23 cellular contexts compared by ENCODE assay signal in the genomic region with DNA sequence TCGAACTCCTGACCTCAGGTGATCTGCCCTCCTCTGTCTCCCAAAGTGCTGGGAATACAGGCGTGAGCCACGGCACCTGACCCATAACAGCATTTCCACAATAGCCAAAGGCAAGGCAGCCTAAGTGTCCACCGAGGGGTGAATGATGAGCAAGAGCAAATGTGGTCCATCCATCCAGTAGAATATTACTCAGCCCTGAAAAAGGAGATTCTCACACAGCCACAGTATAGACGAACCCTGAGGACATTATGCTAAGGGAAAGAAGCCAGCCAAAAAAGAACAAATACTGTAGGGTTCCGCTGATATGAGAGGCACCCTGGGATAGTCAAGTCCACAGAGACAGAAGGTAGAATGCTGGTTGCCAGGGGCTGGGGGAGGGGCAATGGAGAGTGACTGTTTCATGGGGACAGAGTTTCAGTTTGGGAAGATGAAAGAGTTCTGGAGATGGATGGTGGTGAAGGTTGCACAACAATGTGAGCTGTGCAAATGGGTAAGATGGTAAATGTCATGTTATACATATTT. TPM values are rescaled to one million over a fixed set of nuclear protein-coding genes. Genes with fewer than 3 reads are reported as not detected.
"Had no signal": no experiment of that assay in that cellular context is flagged by ENCODE, and none has a peak within 500 bp of the region (broad histone marks: within the 10 kb centered on the region; RNA-seq: fewer than 3 reads in every experiment).

No MANE protein-coding gene starts in this region.

- FAIRE-seq: endothelial cell of umbilical vein, frontal cortex, islet of Langerhans, pancreas, small intestine had no signal

- H3K9me3 ChIP-seq: colonic mucosa, mucosa of descending colon, pancreas, thoracic aorta, transverse colon had no signal

- H3K4me1 Mint-ChIP-seq: naive thymus-derived CD8-positive, alpha-beta T cell had no signal

- H3K36me3 Mint-ChIP-seq: naive thymus-derived CD8-positive, alpha-beta T cell had no signal

- H3K4me3 Mint-ChIP-seq: naive thymus-derived CD8-positive, alpha-beta T cell; neural crest cell had no signal

- H3K27me3 ChIP-seq: pancreas had no signal

- H3K27ac ChIP-seq: colonic mucosa, heart left ventricle, pancreas, stomach, thoracic aorta, transverse colon had no signal

- H3K9me3 Mint-ChIP-seq: neural crest cell had no signal

- H3K36me3 ChIP-seq: colonic mucosa, heart left ventricle, pancreas, stomach, thoracic aorta, transverse colon had no signal

- H3K4me3 ChIP-seq: colonic mucosa, heart left ventricle, mucosa of descending colon, pancreas, stomach, thoracic aorta, transverse colon had no signal

- H3K4me1 ChIP-seq: colonic mucosa, heart left ventricle, pancreas, stomach, transverse colon had no signal

- DNase-seq: colonic mucosa; dermis blood vessel endothelial cell; erythroblast; hypothalamus; kidney glomerular epithelial cell; mammary epithelial cell; mucosa of descending colon; naive thymus-derived CD8-positive, alpha-beta T cell; nucleus accumbens; small intestine; stimulated activated CD4-positive, alpha-beta T cell treated with anti-CD3 and anti-CD28 coated beads, Interleukin-12 subunit alpha, Interleukin-12 subunit beta, amount 100 ng/mL, for 4 hours; stimulated activated naive CD4-positive, alpha-beta T cell; stomach; substantia nigra; transverse colon had no signal

- H3K27ac Mint-ChIP-seq: naive thymus-derived CD8-positive, alpha-beta T cell; progenitor cell of endocrine pancreas had no signal

RNA-seq across cellular contexts. Expression of a gene that starts 7.0 kb away (rescaled TPM):
- total RNA-seq: mammary epithelial cell had no signal
